In genomic region chr6:151451950-151452749, GRCh38 we compare ENCODE assay signal across 8 cellular contexts. TPM values are rescaled to one million over a fixed set of nuclear protein-coding genes. Genes with fewer than 3 reads are reported as not detected.
DNase-seq lines count a peak whose midpoint lies in the region; ATAC-seq, FAIRE-seq and TF ChIP-seq lines count a peak whose summit lies in the region.

A gene with protein sequence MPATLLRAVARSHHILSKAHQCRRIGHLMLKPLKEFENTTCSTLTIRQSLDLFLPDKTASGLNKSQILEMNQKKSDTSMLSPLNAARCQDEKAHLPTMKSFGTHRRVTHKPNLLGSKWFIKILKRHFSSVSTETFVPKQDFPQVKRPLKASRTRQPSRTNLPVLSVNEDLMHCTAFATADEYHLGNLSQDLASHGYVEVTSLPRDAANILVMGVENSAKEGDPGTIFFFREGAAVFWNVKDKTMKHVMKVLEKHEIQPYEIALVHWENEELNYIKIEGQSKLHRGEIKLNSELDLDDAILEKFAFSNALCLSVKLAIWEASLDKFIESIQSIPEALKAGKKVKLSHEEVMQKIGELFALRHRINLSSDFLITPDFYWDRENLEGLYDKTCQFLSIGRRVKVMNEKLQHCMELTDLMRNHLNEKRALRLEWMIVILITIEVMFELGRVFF (minus strand): TSS chr6:151452126. CDS start chr6:151445811, 6,315 bp downstream.

- peak; percentile 97 for ATAC-seq in HG03442 (IDR thresholded peaks at IDR 0.05; ENCODE audit: unreplicated experiment)
- peak; percentile 98 for ATAC-seq in activated CD4-positive, alpha-beta T cell treated with anti-CD3 and anti-CD28 coated beads for 36 hours

- no peaks in the 10 kb centered on the region for H3K9me3 ChIP-seq in kidney (ENCODE audit: control insufficient read depth in 1 of 2, low read length in 2 of 2)

- H3K4me3 ChIP-seq in choroid plexus epithelial cell (ENCODE audit: low read depth, low read length) (peak within 1 kb of the TSS; percentile 96), kidney (ENCODE audit: low read length in 2 of 2) (peak within 1 kb of the TSS; percentile 93 to 95)

- peaks cover 3 to 11% of the 10 kb centered on the region in 2 donors for H3K4me1 ChIP-seq in kidney (ENCODE audit: control insufficient read depth in 1 of 2, insufficient read depth in 1 of 2, low read depth in 1 of 2, low read length in 2 of 2)

- DNase-seq in Ammon's horn (ENCODE audit: low spot score) (peak; percentile 99), GM19238 (ENCODE audit: insufficient read length, low spot score) (peak; percentile 96), NCI-H524 (lab: John Stamatoyannopoulos, UW) (peak; percentile 100), choroid plexus epithelial cell (ENCODE audit: low read depth) (peak; percentile 100), kidney (peak; percentile 100)
- peak; percentile 100 for DNase-seq in activated CD4-positive, alpha-beta T cell treated with anti-CD3 and anti-CD28 coated beads for 36 hours
- peak; percentile 99 for DNase-seq in stimulated activated CD4-positive, alpha-beta T cell treated with anti-CD3 and anti-CD28 coated beads, Interleukin-15, amount 100 ng/mL, for 24 hours

- POLR2A ChIA-PET in activated CD4-positive, alpha-beta T cell treated with anti-CD3 and anti-CD28 coated beads for 36 hours (lab: Charles Lee), result interaction anchor here (0.7 to 1.8 kb wide), 4 partner anchors 59 to 780 kb away, joined by 3 to 22 read pairs (median 4); no protein-coding TSS in a partner anchor

- CTCF ChIA-PET in activated CD4-positive, alpha-beta T cell treated with anti-CD3 and anti-CD28 coated beads for 36 hours (lab: Charles Lee), result interaction anchor here (0.6 to 1.9 kb wide), 13 partner anchors 11 to 665 kb away, joined by 3 to 10 read pairs (median 4); no protein-coding TSS in a partner anchor

- H3K27ac Mint-ChIP-seq in activated CD4-positive, alpha-beta T cell treated with anti-CD3 and anti-CD28 coated beads for 36 hours, result peak within 1 kb of the TSS; percentile 85

- H3K27me3 Mint-ChIP-seq in activated CD4-positive, alpha-beta T cell treated with anti-CD3 and anti-CD28 coated beads for 36 hours, result no peaks in the 10 kb centered on the region

- peaks cover 8% of the 10 kb centered on the region for H3K36me3 Mint-ChIP-seq in activated CD4-positive, alpha-beta T cell treated with anti-CD3 and anti-CD28 coated beads for 36 hours (ENCODE audit: low read depth)

- intact Hi-C loops in activated CD4-positive, alpha-beta T cell treated with anti-CD3 and anti-CD28 coated beads for 36 hours (cut with DNase I, micrococcal nuclease), result loop anchor here (1.0 to 10.0 kb wide), 9 partner anchors 62 to 1885 kb away; partner anchors contain the start of genes FBXO5 (in 1 of the 2), GINM1 (in 1 of the 2), MTRF1L (in 1 of the 2) and NUP43 (in 1 of the 2)
- intact Hi-C loops in kidney (cut with DNase I), result no loop called here

- H3K9ac ChIP-seq in kidney (ENCODE audit: low read length in 2 of 2), result peak within 1 kb of the TSS; percentile 81 to 93

- no peaks in the 10 kb centered on the region for H3K36me3 ChIP-seq in kidney (ENCODE audit: control insufficient read depth in 1 of 2, insufficient read depth in 2 of 2, low read length in 2 of 2)

- FAIRE-seq in kidney (lab: Jason Lieb, UNC), result peak; percentile 93

- peak within 1 kb of the TSS; percentile 86 to 90 for H3K27ac ChIP-seq in kidney (ENCODE audit: low read depth in 2 of 2, low read length in 2 of 2)

- H3K4me3 Mint-ChIP-seq in activated CD4-positive, alpha-beta T cell treated with anti-CD3 and anti-CD28 coated beads for 36 hours, result peak within 1 kb of the TSS; percentile 96

- no peaks in the 10 kb centered on the region for H3K9me3 Mint-ChIP-seq in activated CD4-positive, alpha-beta T cell treated with anti-CD3 and anti-CD28 coated beads for 36 hours (ENCODE audit: low read depth)

- H3K4me1 Mint-ChIP-seq in activated CD4-positive, alpha-beta T cell treated with anti-CD3 and anti-CD28 coated beads for 36 hours, result peaks cover 30% of the 10 kb centered on the region

- TF ChIP-seq CTCF in choroid plexus epithelial cell (conservative IDR thresholded peaks at IDR 0.05; ENCODE audit: low read depth, low read length) (no peak), kidney (IDR thresholded peaks at IDR 0.05; ENCODE audit: borderline replicate concordance, extremely low read depth, insufficient read depth) (no peak)

RNA-seq across cellular contexts. Expression of the gene that starts here (rescaled TPM):
- 10 to 100 TPM; 20.8 to 21.5 TPM for total RNA-seq in activated CD4-positive, alpha-beta T cell treated with anti-CD3 and anti-CD28 coated beads for 36 hours
- total RNA-seq in kidney, result 18.3 TPM
- polyA plus RNA-seq in kidney (ENCODE audit: insufficient read depth, low read depth, low replicate concordance), result 33.7 TPM

Comparison
In these comparisons a context has a peak if more than half of its experiments do, and no peak if none do; other contexts are left out.
1. Peak in every context shown above with its lines: DNase-seq, ATAC-seq, H3K4me3 ChIP-seq and H3K27ac ChIP-seq.